In genomic region chr3:99023590-99024192, GRCh38 we compare ENCODE assay signal across 9 cellular contexts.
DNase-seq lines count a peak whose midpoint lies in the region; ATAC-seq and TF ChIP-seq lines count a peak whose summit lies in the region.
"Had no signal": no experiment of that assay in that cellular context is flagged by ENCODE, and none has a peak within 500 bp of the region (broad histone marks: within the 10 kb centered on the region; RNA-seq: fewer than 3 reads in every experiment).

No MANE protein-coding gene starts in this region.

- dilution Hi-C loops in mammary epithelial cell (cut with HindIII; ENCODE audit: low sequenced_read_pairs), result loop anchor here (25.0 kb wide), 2 partner anchors 386 to 739 kb away; no protein-coding TSS in a partner anchor

- in situ Hi-C loops in mammary epithelial cell (cut with MboI; ENCODE audit: low sequenced_read_pairs in 2 of 2), result loop anchor here (5.0 to 25.0 kb wide), 4 partner anchors 149 to 739 kb away; no protein-coding TSS in a partner anchor

- CTCF ChIA-PET in activated CD8-positive, alpha-beta T cell treated with anti-CD3 and anti-CD28 coated beads for 36 hours (lab: Charles Lee), result interaction anchor here (0.6 to 1.6 kb wide), 9 partner anchors 17 to 733 kb away, joined by 3 to 6 read pairs (median 4); no protein-coding TSS in a partner anchor
- CTCF ChIA-PET in activated CD8-positive, alpha-beta T cell treated with anti-CD3 and anti-CD28 coated beads, Interleukin-2, amount 10 ng/mL, durations not matched to agents 7 days and 5 days (lab: Charles Lee), result interaction anchor here (0.6 to 1.6 kb wide), 4 partner anchors 25 to 1469 kb away, joined by 3 to 8 read pairs (median 3); no protein-coding TSS in a partner anchor
- CTCF ChIA-PET in HEK293 (lab: Yijun Ruan, JAX), result interaction anchor here (0.6 to 3.6 kb wide), 23 partner anchors 13 to 1206 kb away, joined by 3 to 29 read pairs (median 4); no protein-coding TSS in a partner anchor
- CTCF ChIA-PET in mammary epithelial cell (lab: Charles Lee; ENCODE audit: low non-redundant PET), result interaction anchor here (0.6 to 1.1 kb wide), 4 partner anchors 61 to 725 kb away, joined by 4 to 7 read pairs (median 5); no protein-coding TSS in a partner anchor

- no peak for ATAC-seq in activated CD8-positive, alpha-beta T cell treated with anti-CD3 and anti-CD28 coated beads for 36 hours
- no peak for ATAC-seq in activated CD8-positive, alpha-beta T cell treated with anti-CD3 and anti-CD28 coated beads, Interleukin-2, amount 10 ng/mL, durations not matched to agents 7 days and 5 days
- ATAC-seq in mucosa of descending colon, result no peak
- ATAC-seq in stimulated activated naive CD8-positive, alpha-beta T cell treated with anti-CD3 and anti-CD28 coated beads, Interleukin-15, Interleukin-2, amounts not matched to agents 100 U/mL and 50 U/mL, for 24 hours, result no peak

- no peak overlapping the region for H2AFZ ChIP-seq in mammary epithelial cell (ENCODE audit: low read depth, low read length)

- no peaks in the 10 kb centered on the region for H3K36me3 Mint-ChIP-seq in activated CD8-positive, alpha-beta T cell treated with anti-CD3 and anti-CD28 coated beads for 36 hours (ENCODE audit: low read depth)
- no peaks in the 10 kb centered on the region for H3K36me3 Mint-ChIP-seq in activated CD8-positive, alpha-beta T cell treated with anti-CD3 and anti-CD28 coated beads, Interleukin-2, amount 10 ng/mL, durations not matched to agents 7 days and 5 days (ENCODE audit: low read depth)

- H3K4me1 Mint-ChIP-seq in activated CD8-positive, alpha-beta T cell treated with anti-CD3 and anti-CD28 coated beads for 36 hours (ENCODE audit: low read depth), result no peaks in the 10 kb centered on the region
- no peaks in the 10 kb centered on the region for H3K4me1 Mint-ChIP-seq in activated CD8-positive, alpha-beta T cell treated with anti-CD3 and anti-CD28 coated beads, Interleukin-2, amount 10 ng/mL, durations not matched to agents 7 days and 5 days (ENCODE audit: low read depth)

- BruUV-seq in mammary epithelial cell (replicated peaks; lab: Mats Ljungman, UMichigan), result no TSS peak

- H3K27ac ChIP-seq in HEK293 (ENCODE audit: extremely low read depth, low read depth, low read length) (no peak overlapping the region), mammary epithelial cell (ENCODE audit: insufficient read depth, low read depth, low read length) (no peak overlapping the region)

- H4K20me1 ChIP-seq in mammary epithelial cell (ENCODE audit: insufficient read depth, low read length), result no peaks in the 10 kb centered on the region

- H3K27ac Mint-ChIP-seq in activated CD8-positive, alpha-beta T cell treated with anti-CD3 and anti-CD28 coated beads for 36 hours, result no peak overlapping the region
- H3K27ac Mint-ChIP-seq in activated CD8-positive, alpha-beta T cell treated with anti-CD3 and anti-CD28 coated beads, Interleukin-2, amount 10 ng/mL, durations not matched to agents 7 days and 5 days, result no peak overlapping the region
- H3K27ac Mint-ChIP-seq: dendritic cell treated with granulocyte-macrophage colony-stimulating factor and Interleukin-4, amounts not matched to agents 40 ng/mL and 50 ng/mL, for 4 days had no signal

- no peaks in the 10 kb centered on the region for H3K27me3 ChIP-seq in mammary epithelial cell (ENCODE audit: insufficient read depth, low read length)

- no peak overlapping the region for H3K4me3 Mint-ChIP-seq in activated CD8-positive, alpha-beta T cell treated with anti-CD3 and anti-CD28 coated beads for 36 hours
- no peak overlapping the region for H3K4me3 Mint-ChIP-seq in activated CD8-positive, alpha-beta T cell treated with anti-CD3 and anti-CD28 coated beads, Interleukin-2, amount 10 ng/mL, durations not matched to agents 7 days and 5 days
- H3K4me3 Mint-ChIP-seq: dendritic cell treated with granulocyte-macrophage colony-stimulating factor and Interleukin-4, amounts not matched to agents 40 ng/mL and 50 ng/mL, for 4 days had no signal

- peaks cover 3% of the 10 kb centered on the region for H3K9me3 Mint-ChIP-seq in activated CD8-positive, alpha-beta T cell treated with anti-CD3 and anti-CD28 coated beads for 36 hours
- no peaks in the 10 kb centered on the region for H3K9me3 Mint-ChIP-seq in activated CD8-positive, alpha-beta T cell treated with anti-CD3 and anti-CD28 coated beads, Interleukin-2, amount 10 ng/mL, durations not matched to agents 7 days and 5 days (ENCODE audit: insufficient read depth)

- no peak for DNase-seq in activated CD8-positive, alpha-beta T cell treated with anti-CD3 and anti-CD28 coated beads for 36 hours
- DNase-seq in activated CD8-positive, alpha-beta T cell treated with anti-CD3 and anti-CD28 coated beads, Interleukin-2, amount 10 ng/mL, durations not matched to agents 7 days and 5 days, result no peak
- peak; percentile 22 for DNase-seq in NCI-H1105 treated with DMSO at 0.1 percent for 48 hours (lab: John Stamatoyannopoulos, UW)
- DNase-seq in mammary epithelial cell, result peak; percentile 34
- peak in 1 of 3 donors; percentile 10 for DNase-seq in mucosa of descending colon
- DNase-seq in stimulated activated CD4-positive, alpha-beta T cell treated with anti-CD3 and anti-CD28 coated beads, Interleukin-4, amount 100 ng/mL, for 24 hours, result no peak
- DNase-seq in stimulated activated naive CD8-positive, alpha-beta T cell treated with anti-CD3 and anti-CD28 coated beads, Interleukin-15, Interleukin-2, amounts not matched to agents 100 U/mL and 50 U/mL, for 24 hours, result no peak

- H3K9me3 ChIP-seq in HEK293 (ENCODE audit: control insufficient read depth, insufficient read depth, low read depth, low read length), result no peaks in the 10 kb centered on the region
- no peaks in the 10 kb centered on the region for H3K9me3 ChIP-seq in mammary epithelial cell (replicated peaks; ENCODE audit: insufficient read depth, low read length)
- no peaks in the 10 kb centered on the region for H3K9me3 ChIP-seq in mucosa of descending colon

- H3K4me2 ChIP-seq in mammary epithelial cell (ENCODE audit: insufficient read depth, low read depth, low read length), result no peak overlapping the region

- H3K9ac ChIP-seq in mammary epithelial cell (ENCODE audit: insufficient read depth, low read length), result no peak overlapping the region

- intact Hi-C loops in activated CD8-positive, alpha-beta T cell treated with anti-CD3 and anti-CD28 coated beads for 36 hours (cut with micrococcal nuclease), result loop anchor here (5.0 to 10.0 kb wide), 2 partner anchors 149 to 731 kb away; no protein-coding TSS in a partner anchor
- intact Hi-C loops in mammary epithelial cell (cut with micrococcal nuclease) (loop anchor here (1.0 kb wide), 2 partner anchors 150 to 730 kb away; no protein-coding TSS in a partner anchor), mucosa of descending colon (cut with DNase I, micrococcal nuclease) (loop anchor here in 1 of 2 donors (5.0 to 10.0 kb wide), 2 partner anchors 151 to 729 kb away; no protein-coding TSS in a partner anchor)

- 19% methylated on average over 2 of the region's 2 CpGs for WGBS in mammary epithelial cell (ENCODE audit: low coverage, missing lambda C conversion rate)

- no peak overlapping the region for H3K4me3 ChIP-seq in HEK293 (ENCODE audit: low read depth, low read length)
- no peak overlapping the region for H3K4me3 ChIP-seq in mammary epithelial cell (replicated peaks in 1 of 3; ENCODE audit: insufficient read depth in 1 of 3, low read depth in 2 of 3, low read length in 3 of 3)
- H3K4me3 ChIP-seq in mucosa of descending colon, result no peak overlapping the region

- H3K27me3 Mint-ChIP-seq in activated CD8-positive, alpha-beta T cell treated with anti-CD3 and anti-CD28 coated beads for 36 hours, result peaks cover 2% of the 10 kb centered on the region
- no peaks in the 10 kb centered on the region for H3K27me3 Mint-ChIP-seq in activated CD8-positive, alpha-beta T cell treated with anti-CD3 and anti-CD28 coated beads, Interleukin-2, amount 10 ng/mL, durations not matched to agents 7 days and 5 days (ENCODE audit: low read depth)
- H3K27me3 Mint-ChIP-seq: dendritic cell treated with granulocyte-macrophage colony-stimulating factor and Interleukin-4, amounts not matched to agents 40 ng/mL and 50 ng/mL, for 4 days had no signal

- POLR2A ChIA-PET in activated CD8-positive, alpha-beta T cell treated with anti-CD3 and anti-CD28 coated beads for 36 hours (lab: Charles Lee), result no interaction called here
- POLR2A ChIA-PET in activated CD8-positive, alpha-beta T cell treated with anti-CD3 and anti-CD28 coated beads, Interleukin-2, amount 10 ng/mL, durations not matched to agents 7 days and 5 days (lab: Charles Lee), result no interaction called here
- POLR2A ChIA-PET in HEK293 (lab: Yijun Ruan, JAX), result no interaction called here

- TF ChIP-seq CTCF in activated CD8-positive, alpha-beta T cell treated with anti-CD3 and anti-CD28 coated beads for 36 hours (IDR thresholded peaks at IDR 0.05), result peak; percentile 65
- TF ChIP-seq CTCF in HEK293 (tag by site-specific recombination; IDR thresholded peaks at IDR 0.05) (no peak), mammary epithelial cell (conservative IDR thresholded peaks at IDR 0.05 in 1 of 2, IDR thresholded peaks at IDR 0.05 in 1 of 2; ENCODE audit: extremely low read depth in 1 of 2, insufficient read depth in 1 of 2, low read depth in 1 of 2, low read length in 2 of 2) (peak; percentile 56 to 68), mucosa of descending colon (IDR thresholded peaks at IDR 0.05) (peak; percentile 21)

- H3K4me1 ChIP-seq in HEK293 (ENCODE audit: control insufficient read depth, insufficient read depth, low read length), result no peaks in the 10 kb centered on the region
- H3K4me1 ChIP-seq in mammary epithelial cell (ENCODE audit: insufficient read depth, low read length), result no peaks in the 10 kb centered on the region
- no peaks in the 10 kb centered on the region for H3K4me1 ChIP-seq in mucosa of descending colon (ENCODE audit: low read depth)

- H3K36me3 ChIP-seq in HEK293 (ENCODE audit: control insufficient read depth in 2 of 2, insufficient read depth in 1 of 2, low read length in 2 of 2) (no peaks in the 10 kb centered on the region), mammary epithelial cell (ENCODE audit: insufficient read depth, low read length) (no peaks in the 10 kb centered on the region), mucosa of descending colon (ENCODE audit: low read depth) (no peaks in the 10 kb centered on the region)

- no peaks in the 10 kb centered on the region for H3K79me2 ChIP-seq in mammary epithelial cell (ENCODE audit: insufficient read depth, low read length)

TF ChIP-seq in HEK293, 187 proteins besides CTCF, POLR2A, EP300 and RAD21:
- TF ChIP-seq ZNF837 (tag by site-specific recombination; IDR thresholded peaks at IDR 0.05), result no peak
- TF ChIP-seq ZNF24 (tag by site-specific recombination; IDR thresholded peaks at IDR 0.05), result no peak
- TF ChIP-seq SCRT2 (tag by site-specific recombination; IDR thresholded peaks at IDR 0.05), result peak; percentile 87
- 0 out of 2 replicates have a peak, but pooled peaks have one; percentile 23 for TF ChIP-seq SCRT1 (tag by site-specific recombination; IDR thresholded peaks at IDR 0.05; ENCODE audit: borderline replicate concordance)
- no peak for TF ChIP-seq ZNF416 (tag by site-specific recombination; IDR thresholded peaks at IDR 0.05)
- TF ChIP-seq ZNF2 (tag by site-specific recombination; IDR thresholded peaks at IDR 0.05), result no peak
- TF ChIP-seq ZNF626 (tag by site-specific recombination; IDR thresholded peaks at IDR 0.05), result no peak
- peak; percentile 65 for TF ChIP-seq ZNF654 (tag by site-specific recombination; IDR thresholded peaks at IDR 0.05; ENCODE audit: low read depth)

Comparison
In these comparisons a context has a peak if more than half of its experiments do, and no peak if none do; other contexts are left out.
1. DNase-seq: peak in NCI-H1105 treated with DMSO at 0.1 percent for 48 hours (single experiment) and mammary epithelial cell (single experiment); none in activated CD8-positive, alpha-beta T cell treated with anti-CD3 and anti-CD28 coated beads for 36 hours (single experiment), activated CD8-positive, alpha-beta T cell treated with anti-CD3 and anti-CD28 coated beads, Interleukin-2, amount 10 ng/mL, durations not matched to agents 7 days and 5 days (single experiment), stimulated activated CD4-positive, alpha-beta T cell treated with anti-CD3 and anti-CD28 coated beads, Interleukin-4, amount 100 ng/mL, for 24 hours (single experiment) and stimulated activated naive CD8-positive, alpha-beta T cell treated with anti-CD3 and anti-CD28 coated beads, Interleukin-15, Interleukin-2, amounts not matched to agents 100 U/mL and 50 U/mL, for 24 hours (single experiment).